8 cellular contexts compared by ENCODE assay signal in the genomic region with DNA sequence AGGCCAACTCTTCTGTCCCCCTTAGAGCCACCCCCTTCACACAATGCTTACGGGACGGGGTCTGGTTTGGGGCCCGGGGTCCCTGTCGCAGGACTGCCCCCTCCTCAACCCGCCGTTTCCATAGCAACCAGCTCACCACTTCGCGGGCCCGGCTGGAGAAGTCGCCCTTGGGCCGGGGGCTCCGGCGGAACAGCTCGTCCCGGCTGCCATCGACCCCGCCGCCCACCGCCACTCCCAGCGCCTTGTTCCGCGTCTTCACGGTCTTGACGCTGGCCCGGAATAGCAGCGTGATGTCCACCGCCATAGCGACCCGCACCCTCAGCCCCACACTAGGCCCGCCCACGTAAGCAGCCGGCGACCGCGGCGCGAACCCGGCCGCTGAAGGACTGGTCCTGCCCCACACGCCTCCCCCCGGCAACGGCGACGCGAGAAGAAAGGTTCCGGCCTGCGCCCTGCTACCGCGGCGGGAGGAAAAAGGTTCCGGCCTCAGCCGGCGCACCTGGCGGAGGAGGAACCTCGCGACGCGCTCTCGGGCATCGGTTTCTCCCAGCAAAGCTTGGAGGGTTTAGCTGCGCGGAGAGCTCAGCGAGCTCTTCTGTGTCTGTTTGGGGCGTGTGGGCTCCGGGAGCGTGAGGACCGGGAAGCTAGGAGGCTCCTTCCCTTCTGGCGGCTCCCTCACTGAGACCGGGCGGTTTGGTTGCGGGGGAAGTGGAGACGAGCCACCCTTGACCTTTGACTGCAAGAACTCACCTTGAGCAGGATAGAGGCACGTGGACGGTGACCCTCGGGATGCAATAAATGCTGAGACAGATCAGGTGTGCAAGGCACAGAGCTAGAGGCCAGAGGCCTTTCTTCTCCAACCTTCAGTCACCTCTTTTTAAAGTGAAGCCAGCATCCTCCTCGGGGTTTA.
DNase-seq lines count a peak whose midpoint lies in the region; ATAC-seq and TF ChIP-seq lines count a peak whose summit lies in the region.

A gene (minus strand): TSS at position 388 of the 910 bp plus-strand sequence. CDS start 84 bp downstream, at position 304.

- peak within 1 kb of the TSS; percentile 97 for H3K4me3 ChIP-seq in AG09309 (ENCODE audit: control insufficient read depth, low read depth, low read length)

- H3K27me3 Mint-ChIP-seq in central memory CD8-positive, alpha-beta T cell = no peaks in the 10 kb centered on the region

- H3K36me3 Mint-ChIP-seq in central memory CD8-positive, alpha-beta T cell (ENCODE audit: insufficient read depth) = peaks cover 9% of the 10 kb centered on the region

- H3K4me3 Mint-ChIP-seq in central memory CD8-positive, alpha-beta T cell = peak within 1 kb of the TSS; percentile 98

- ATAC-seq in GM18909 (IDR thresholded peaks at IDR 0.05; ENCODE audit: poor library complexity, unreplicated experiment) (peak; percentile 92), HG03159 (IDR thresholded peaks at IDR 0.05; ENCODE audit: unreplicated experiment) (peak; percentile 74)
- peak; percentile 92 to 95 for ATAC-seq in activated CD4-positive, CD25-positive, alpha-beta regulatory T cell treated with anti-CD3 and anti-CD28 coated beads, Interleukin-2, amount 50 U/mL, for 24 hours
- ATAC-seq in central memory CD8-positive, alpha-beta T cell (replicated peaks; ENCODE audit: extremely low read depth, poor library complexity, severe bottlenecking) = peak; percentile 92

- DNase-seq in AG09309 (ENCODE audit: low read depth) = peak; percentile 49
- peak; percentile 77 for DNase-seq in NCI-H345 (lab: John Stamatoyannopoulos, UW)
- peak; percentile 84 to 91 for DNase-seq in central memory CD8-positive, alpha-beta T cell (ENCODE audit: low spot score in 2 of 2)
- peak; percentile 92 for DNase-seq in islet precursor cell
- peak; percentile 78 to 87 for DNase-seq in stimulated activated CD4-positive, alpha-beta T cell treated with anti-CD3 and anti-CD28 coated beads, Interleukin-15, amount 100 ng/mL, for 1 hour (ENCODE audit: low read depth in 1 of 2, low spot score in 1 of 2)

- H3K9me3 Mint-ChIP-seq in central memory CD8-positive, alpha-beta T cell = no peaks in the 10 kb centered on the region

- peak within 1 kb of the TSS; percentile 97 for H3K27ac Mint-ChIP-seq in central memory CD8-positive, alpha-beta T cell (ENCODE audit: low read depth)

- TF ChIP-seq CTCF in AG09309 (IDR thresholded peaks at IDR 0.05; ENCODE audit: control insufficient read depth, insufficient read depth, low read depth, low read length, missing control alignments) = no peak

- H3K4me1 Mint-ChIP-seq in central memory CD8-positive, alpha-beta T cell = peaks cover 70% of the 10 kb centered on the region

Comparison
In these comparisons a context has a peak if more than half of its experiments do, and no peak if none do; other contexts are left out.
1. Peak in every context shown above with its lines: DNase-seq, ATAC-seq and H3K4me3 ChIP-seq.